1 cellular context compared by ENCODE assay signal in the genomic region with DNA sequence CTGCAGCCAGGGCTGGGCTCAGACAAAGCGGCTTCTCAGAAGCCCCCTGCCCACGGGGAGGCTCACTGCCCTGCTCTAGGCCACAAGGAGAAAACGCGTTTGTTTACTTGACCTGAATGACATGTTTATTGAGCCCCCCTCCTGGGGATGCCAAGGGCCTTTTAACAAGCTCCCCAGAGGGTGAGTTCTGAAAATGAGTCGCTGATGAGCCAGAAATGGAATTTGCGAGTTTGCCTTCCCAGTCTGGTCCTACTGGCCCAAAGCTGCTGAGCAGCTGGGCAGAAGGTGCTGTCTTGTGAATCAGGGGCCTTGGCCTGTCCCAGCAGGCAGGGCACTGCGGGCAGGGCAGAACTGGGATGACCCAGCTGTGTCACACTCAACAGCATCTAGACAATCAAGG.
TF ChIP-seq lines count a peak whose summit lies in the region.

No MANE protein-coding gene starts in this region.

TF ChIP-seq in H1, 55 proteins besides CTCF, POLR2A, EP300 and RAD21 (continued from another document):
- TF ChIP-seq, protein P1, sequence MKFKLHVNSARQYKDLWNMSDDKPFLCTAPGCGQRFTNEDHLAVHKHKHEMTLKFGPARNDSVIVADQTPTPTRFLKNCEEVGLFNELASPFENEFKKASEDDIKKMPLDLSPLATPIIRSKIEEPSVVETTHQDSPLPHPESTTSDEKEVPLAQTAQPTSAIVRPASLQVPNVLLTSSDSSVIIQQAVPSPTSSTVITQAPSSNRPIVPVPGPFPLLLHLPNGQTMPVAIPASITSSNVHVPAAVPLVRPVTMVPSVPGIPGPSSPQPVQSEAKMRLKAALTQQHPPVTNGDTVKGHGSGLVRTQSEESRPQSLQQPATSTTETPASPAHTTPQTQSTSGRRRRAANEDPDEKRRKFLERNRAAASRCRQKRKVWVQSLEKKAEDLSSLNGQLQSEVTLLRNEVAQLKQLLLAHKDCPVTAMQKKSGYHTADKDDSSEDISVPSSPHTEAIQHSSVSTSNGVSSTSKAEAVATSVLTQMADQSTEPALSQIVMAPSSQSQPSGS (IDR thresholded peaks at IDR 0.05; ENCODE audit: low read length): no peak
- TF ChIP-seq BCL11A (IDR thresholded peaks at IDR 0.05; ENCODE audit: low read depth in 2 of 2, low read length in 2 of 2) (no peak), PHF8 (conservative IDR thresholded peaks at IDR 0.05; ENCODE audit: low read depth, low read length) (no peak)
